In genomic region chr5:157820593-157821252, GRCh38 we compare ENCODE assay signal across 8 cellular contexts. TPM values are rescaled to one million over a fixed set of nuclear protein-coding genes. Genes with fewer than 3 reads are reported as not detected.
DNase-seq lines count a peak whose midpoint lies in the region; ATAC-seq, FAIRE-seq and TF ChIP-seq lines count a peak whose summit lies in the region.

No MANE protein-coding gene starts in this region.

- H3K27me3 ChIP-seq in heart left ventricle (no peaks in the 10 kb centered on the region), thyroid gland (no peaks in the 10 kb centered on the region)

- ATAC-seq in heart left ventricle = peak in 1 of 4 donors; percentile 58
- ATAC-seq in left cardiac atrium = no peak
- ATAC-seq in GM19023 (IDR thresholded peaks at IDR 0.05; ENCODE audit: unreplicated experiment) = no peak

- H3K9ac ChIP-seq in kidney (ENCODE audit: low read length in 2 of 2) = no peak overlapping the region

- H3K36me3 ChIP-seq in heart left ventricle = peaks cover 0 to 11% (median 2%) of the 10 kb centered on the region in 9 donors
- H3K36me3 ChIP-seq in kidney (ENCODE audit: control insufficient read depth in 1 of 2, insufficient read depth in 2 of 2, low read length in 2 of 2) = no peaks in the 10 kb centered on the region
- H3K36me3 ChIP-seq in thyroid gland = no peaks in the 10 kb centered on the region

- peak in 1 of 5 donors; percentile 22 for DNase-seq in heart left ventricle
- DNase-seq in left cardiac atrium = no peak
- DNase-seq in NCI-H146 treated with DMSO at 0.1 percent for 48 hours (lab: John Stamatoyannopoulos, UW; ENCODE audit: unreplicated experiment) = peak; percentile 20
- DNase-seq in amniotic stem cell (lab: John Stamatoyannopoulos, UW) = peak; percentile 56
- no peak for DNase-seq in kidney
- peak; percentile 12 to 33 for DNase-seq in thyroid gland
- no peak for DNase-seq in SKM-1 treated with dmso at 0.1 percent for 144 hours (lab: John Stamatoyannopoulos, UW; ENCODE audit: unreplicated experiment)

- peak; percentile 30 to 70 (median 54) for TF ChIP-seq CTCF in heart left ventricle (IDR thresholded peaks at IDR 0.05)
- TF ChIP-seq CTCF in kidney (IDR thresholded peaks at IDR 0.05; ENCODE audit: borderline replicate concordance, extremely low read depth, insufficient read depth) = peak; percentile 39
- TF ChIP-seq CTCF in thyroid gland (IDR thresholded peaks at IDR 0.05) = peak; percentile 23 to 70 (median 41)

- 32 to 34% (median 33%) methylated on average over 6 of the region's 6 CpGs for WGBS in heart left ventricle, 4 donors
- WGBS in thyroid gland, 2 donors = 31 to 36% methylated on average over 6 of the region's 6 CpGs

- H3K9me3 ChIP-seq in heart left ventricle (no peaks in the 10 kb centered on the region), kidney (ENCODE audit: control insufficient read depth in 1 of 2, low read length in 2 of 2) (no peaks in the 10 kb centered on the region), thyroid gland (no peaks in the 10 kb centered on the region)

- TF ChIP-seq POLR2A in heart left ventricle (IDR thresholded peaks at IDR 0.05) (no peak), thyroid gland (IDR thresholded peaks at IDR 0.05) (no peak)

- H3K4me1 ChIP-seq in heart left ventricle = peaks cover 0 to 54% (median 29%) of the 10 kb centered on the region in 12 donors
- H3K4me1 ChIP-seq in kidney (ENCODE audit: control insufficient read depth in 1 of 2, insufficient read depth in 1 of 2, low read depth in 1 of 2, low read length in 2 of 2) = peaks cover 5 to 11% of the 10 kb centered on the region in 2 donors
- H3K4me1 ChIP-seq in thyroid gland = peaks cover 15 to 28% of the 10 kb centered on the region in 2 donors

- H3K4me3 ChIP-seq in heart left ventricle (no peak overlapping the region), kidney (ENCODE audit: low read length in 2 of 2) (no peak overlapping the region), thyroid gland (replicated peaks in 1 of 3) (no peak overlapping the region)

- peak; percentile 76 for FAIRE-seq in kidney (lab: Jason Lieb, UNC)

- intact Hi-C loops in heart left ventricle (cut with DNase I) = loop anchor here in 7 of 10 donors (2.0 to 10.0 kb wide), 7 partner anchors 37 to 1314 kb away; partner anchors contain the start of gene CLINT1 (in 4 of the 7)
- intact Hi-C loops in left cardiac atrium (cut with DNase I) = loop anchor here in 1 of 2 donors (5.0 kb wide), 1 partner anchor 37 kb away; the partner anchor contains the start of gene CLINT1
- intact Hi-C loops in kidney (cut with DNase I) = no loop called here
- intact Hi-C loops in thyroid gland (cut with DNase I) = loop anchor here (5.0 kb wide), 1 partner anchor 127 kb away; no protein-coding TSS in a partner anchor

- H3K27ac ChIP-seq in heart left ventricle (peak overlapping the region in 5 of 12 donors; percentile 23 to 72 (median 32)), kidney (ENCODE audit: low read depth in 2 of 2, low read length in 2 of 2) (no peak overlapping the region), thyroid gland (peak overlapping the region in 2 of 3 donors; percentile 11 to 26)

RNA-seq across cellular contexts. Expression of gene CLINT1, which starts 38.2 kb away (rescaled TPM):
- 10 to 100 TPM; 40.1 to 84.8 (median 51.2) TPM for total RNA-seq in heart left ventricle
- 10 to 100 TPM; 13.0 to 41.9 TPM for polyA plus RNA-seq in heart left ventricle
- total RNA-seq in left cardiac atrium = 10 to 100 TPM; 54.0 to 72.8 TPM
- 173 TPM for total RNA-seq in kidney
- polyA plus RNA-seq in kidney (ENCODE audit: insufficient read depth, low read depth, low replicate concordance) = 34.1 TPM
- 100 to 1,000 TPM; 126 to 198 (median 159) TPM for total RNA-seq in thyroid gland

Comparison
In these comparisons a context has a peak if more than half of its experiments do, and no peak if none do; other contexts are left out.
1. DNase-seq: peak in NCI-H146 treated with DMSO at 0.1 percent for 48 hours (single experiment), amniotic stem cell (single experiment) and thyroid gland (2 of 2); none in left cardiac atrium (single experiment), kidney (single experiment) and SKM-1 treated with dmso at 0.1 percent for 144 hours (single experiment).
2. H3K27ac ChIP-seq: peak in thyroid gland (2 of 3); none in kidney (0 of 2).
3. Peak in every context shown above with its lines, with median percentiles within 50 percentile points of each other: CTCF ChIP-seq.